Comparison of ENCODE assay signal across 19 cellular contexts in the genomic region with DNA sequence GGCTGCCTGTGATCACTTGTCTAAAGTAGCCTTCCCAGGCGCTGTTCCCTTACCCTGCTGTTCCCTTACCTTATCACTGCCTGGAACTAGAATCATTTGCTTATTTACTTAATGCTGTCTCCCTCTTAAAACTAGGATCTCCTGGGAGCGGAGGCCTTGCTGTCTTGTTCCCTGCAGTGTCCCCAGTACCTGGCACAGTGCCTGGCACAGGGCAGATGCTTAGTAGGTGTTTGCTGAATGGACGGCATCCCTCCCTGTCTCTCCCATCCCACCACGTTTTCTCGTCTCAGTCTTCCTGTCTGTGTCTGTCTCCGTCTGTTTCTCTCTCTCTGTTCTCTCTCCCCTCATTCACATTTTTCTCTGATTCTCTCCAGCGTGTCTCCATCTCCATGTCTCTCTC.
DNase-seq lines count a peak whose midpoint lies in the region; ATAC-seq and TF ChIP-seq lines count a peak whose summit lies in the region.
"Had no signal": no experiment of that assay in that cellular context is flagged by ENCODE, and none has a peak within 500 bp of the region (broad histone marks: within the 10 kb centered on the region; RNA-seq: fewer than 3 reads in every experiment).

No MANE protein-coding gene starts in this region.

- ATAC-seq in GM18502 (IDR thresholded peaks at IDR 0.05; ENCODE audit: poor library complexity, unreplicated experiment), result no peak

- no peaks in the 10 kb centered on the region for H4K20me1 ChIP-seq in OCI-LY3 (ENCODE audit: insufficient read depth, low read length)

- H3K4me3 ChIP-seq in OCI-LY3 (ENCODE audit: low read length), result no peak overlapping the region
- H3K4me3 ChIP-seq: A549, GM23248, HAP-1, Peyer's patch, SJSA1 had no signal

- no peaks in the 10 kb centered on the region for H3K79me2 ChIP-seq in OCI-LY3 (ENCODE audit: low read length)

- no peak overlapping the region for H3K4me3 Mint-ChIP-seq in nephron progenitor cell
- H3K4me3 Mint-ChIP-seq: B cell had no signal

- H3K27me3 Mint-ChIP-seq in nephron progenitor cell (ENCODE audit: low read depth, poor library complexity), result peaks cover 9% of the 10 kb centered on the region

- DNase-seq in SHP77 treated with DMSO at 0.1 percent for 48 hours (lab: John Stamatoyannopoulos, UW) (peak; percentile 51), SHP77 (lab: John Stamatoyannopoulos, UW) (no peak), nephron progenitor cell (no peak), iPS-NIHi11 (ENCODE audit: low spot score) (no peak), 8988T (no peak)
- DNase-seq: DMS79 treated with DMSO at 0.1 percent for 48 hours; GM23248; NCI-H1092; NCI-H1436; NCI-H187 treated with DMSO at 0.1 percent for 48 hours; NK-92 treated with Interleukin-12 subunit alpha and Interleukin-12 subunit beta, amount 100 ng/mL, for 24 hours; Peyer's patch; T-helper 1 cell had no signal

- H3K4me1 Mint-ChIP-seq in nephron progenitor cell, result no peaks in the 10 kb centered on the region

- H3K9me3 Mint-ChIP-seq in nephron progenitor cell, result no peaks in the 10 kb centered on the region

- peak overlapping the region; percentile 47 for H3K27ac Mint-ChIP-seq in nephron progenitor cell
- H3K27ac Mint-ChIP-seq: B cell had no signal

- no peak overlapping the region for H3K27ac ChIP-seq in OCI-LY3 (ENCODE audit: low read length)
- H3K27ac ChIP-seq: A549, GM23248, Peyer's patch, SJSA1 had no signal

- H3K27me3 ChIP-seq in OCI-LY3 (ENCODE audit: low read depth, low read length), result peaks cover 5% of the 10 kb centered on the region; the same call in 1 of the 2 replicates
- H3K27me3 ChIP-seq: Peyer's patch had no signal

- H3K36me3 Mint-ChIP-seq in nephron progenitor cell (ENCODE audit: low read depth), result no peaks in the 10 kb centered on the region

- no peaks in the 10 kb centered on the region for H3K36me3 ChIP-seq in OCI-LY3 (replicated peaks; ENCODE audit: low read depth, low read length)
- H3K36me3 ChIP-seq: HAP-1, Peyer's patch, SJSA1 had no signal

- H2AFZ ChIP-seq in OCI-LY3 (ENCODE audit: low read depth, low read length), result peak overlapping the region; percentile 34; the same call in 1 of the 2 replicates
- H2AFZ ChIP-seq: GM23248 had no signal

- no peaks in the 10 kb centered on the region for H3K9me3 ChIP-seq in OCI-LY3 (ENCODE audit: insufficient read depth, low read length)
- H3K9me3 ChIP-seq: A549, HAP-1, Peyer's patch, SJSA1 had no signal

- no peak overlapping the region for H3K4me2 ChIP-seq in OCI-LY3 (ENCODE audit: low read length)
- H3K4me2 ChIP-seq: A549 had no signal

- H3K4me1 ChIP-seq in OCI-LY3 (ENCODE audit: low read length), result 0 out of 2 replicates have a peak, but pooled peaks cover 2% of the 10 kb centered on the region
- H3K4me1 ChIP-seq: A549, HAP-1, Peyer's patch, SJSA1 had no signal

- no peak for TF ChIP-seq CTCF in OCI-LY3 (IDR thresholded peaks at IDR 0.05; ENCODE audit: low read depth, low read length)
- TF ChIP-seq CTCF in nephron progenitor cell (IDR thresholded peaks at IDR 0.05), result no peak

- H3K9ac ChIP-seq in OCI-LY3 (ENCODE audit: low read length), result no peak overlapping the region
- H3K9ac ChIP-seq: GM23248 had no signal
